Comparison of ENCODE assay signal across 11 cellular contexts in genomic region chr15:42156266-42156922, GRCh38. TPM values are rescaled to one million over a fixed set of nuclear protein-coding genes. Genes with fewer than 3 reads are reported as not detected.
DNase-seq lines count a peak whose midpoint lies in the region; TF ChIP-seq lines count a peak whose summit lies in the region.
"Had no signal": no experiment of that assay in that cellular context is flagged by ENCODE, and none has a peak within 500 bp of the region (broad histone marks: within the 10 kb centered on the region; RNA-seq: fewer than 3 reads in every experiment).

TSS of gene PLA2G4F (minus strand) at chr15:42156636. CDS start at chr15:42156549, 87 bp downstream.

- POLR2A ChIA-PET in RWPE1 (lab: Yijun Ruan, JAX; ENCODE audit: low non-redundant PET), result interaction anchor here (0.6 kb wide), 1 partner anchor 18 kb away, joined by 3 read pairs; no protein-coding TSS in a partner anchor

- H3K27ac ChIP-seq in RWPE1, result peak within 1 kb of the TSS; percentile 41
- H3K27ac ChIP-seq in skeletal muscle tissue (ENCODE audit: low read depth, low read length), result peak within 1 kb of the TSS; percentile 92
- H3K27ac ChIP-seq: ovary had no signal

- H3K4me3 ChIP-seq in skeletal muscle tissue (ENCODE audit: low read length in 3 of 3), result peak within 1 kb of the TSS; percentile 34 to 67 (median 67)
- H3K4me3 ChIP-seq: ovary had no signal

- no peak for TF ChIP-seq EP300 in Ishikawa (IDR thresholded peaks at IDR 0.05; ENCODE audit: borderline replicate concordance)

- H3K9ac ChIP-seq in skeletal muscle tissue (ENCODE audit: low read depth in 1 of 3, low read length in 3 of 3), result peak within 1 kb of the TSS; percentile 69 to 77 (median 73)

- peaks cover 45 to 77% (median 65%) of the 10 kb centered on the region in 3 donors for H3K4me1 ChIP-seq in skeletal muscle tissue (ENCODE audit: control insufficient read depth in 3 of 3, insufficient read depth in 3 of 3, low read length in 3 of 3)

- no peak for TF ChIP-seq RAD21 in Ishikawa (IDR thresholded peaks at IDR 0.05; ENCODE audit: low read depth)

- no peaks in the 10 kb centered on the region for H3K27me3 ChIP-seq in skeletal muscle tissue (ENCODE audit: control insufficient read depth in 3 of 3, insufficient read depth in 3 of 3, low read length in 3 of 3)
- H3K27me3 ChIP-seq: ovary had no signal

- no peak for TF ChIP-seq CTCF in RWPE1 (conservative IDR thresholded peaks at IDR 0.05; ENCODE audit: low read depth)

- CTCF ChIA-PET in RWPE1 (lab: Yijun Ruan, JAX), result interaction anchor here (1.1 kb wide), 1 partner anchor 23 kb away, joined by 3 read pairs; no protein-coding TSS in a partner anchor

- DNase-seq in RWPE1 (ENCODE audit: low spot score) (no peak), iPS-NIHi7 (ENCODE audit: extremely low spot score) (peak; percentile 62), GDM1 (lab: John Stamatoyannopoulos, UW) (no peak), medulla oblongata (ENCODE audit: extremely low spot score) (no peak)
- DNase-seq in NK-92 treated with Interleukin-12 subunit alpha and Interleukin-12 subunit beta, amount 100 ng/mL, for 24 hours (lab: John Stamatoyannopoulos, UW), result no peak
- DNase-seq: GF-D8, NCI-H748 treated with DMSO at 0.1 percent for 48 hours, ovary had no signal

- H3K36me3 ChIP-seq in skeletal muscle tissue (ENCODE audit: control insufficient read depth in 3 of 3, insufficient read depth in 3 of 3, low read length in 3 of 3), result peaks cover 18 to 26% (median 18%) of the 10 kb centered on the region in 3 donors
- H3K36me3 ChIP-seq: ovary had no signal

- H3K9me3 ChIP-seq in skeletal muscle tissue (ENCODE audit: control insufficient read depth in 3 of 3, low read length in 3 of 3), result no peaks in the 10 kb centered on the region
- H3K9me3 ChIP-seq: ovary had no signal

TF ChIP-seq in Ishikawa, 13 proteins besides CTCF, POLR2A, EP300 and RAD21:
- TF ChIP-seq MAX (IDR thresholded peaks at IDR 0.05) (peak; percentile 50), TCF12 (IDR thresholded peaks at IDR 0.05; ENCODE audit: low read depth) (no peak)

RNA-seq across cellular contexts. Expression of gene PLA2G4F, which starts in this region (rescaled TPM):
- not detected for total RNA-seq in skeletal muscle tissue
- total RNA-seq: dermis microvascular lymphatic vessel endothelial cell had no signal
